1 cellular context compared by ENCODE assay signal in the genomic region with DNA sequence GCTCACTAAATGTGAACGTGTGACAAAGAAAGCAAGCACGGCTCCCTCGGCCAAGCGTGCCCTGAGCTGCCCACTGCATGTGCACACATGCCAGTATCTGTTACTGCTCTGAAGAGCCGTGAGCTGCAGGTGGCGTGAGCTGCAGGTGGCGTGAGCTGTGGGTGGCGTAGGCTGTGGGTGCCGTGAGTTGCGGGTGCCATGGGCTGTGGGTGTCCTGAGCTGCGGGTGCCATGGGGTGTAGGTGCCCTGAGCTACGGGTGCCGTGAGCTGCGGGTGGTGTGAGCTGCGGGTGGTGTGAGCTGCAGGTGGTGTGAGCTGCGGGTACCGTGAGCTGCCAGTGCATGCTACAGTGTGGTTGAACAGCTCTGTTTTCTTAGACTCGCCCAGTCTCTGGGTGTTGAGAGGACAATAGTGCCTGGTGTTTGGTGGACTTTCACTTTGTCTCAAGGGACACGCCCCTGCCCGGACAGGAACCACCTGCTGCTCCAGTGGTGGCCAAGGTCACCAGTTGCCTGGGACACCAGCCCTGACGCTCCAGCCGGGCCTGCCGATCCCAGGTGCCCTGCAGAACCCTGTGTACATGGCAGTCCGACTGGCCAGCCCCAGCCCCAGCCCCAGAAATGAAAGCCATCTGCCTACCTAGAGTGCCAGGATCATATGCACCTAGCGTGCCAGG.
TF ChIP-seq lines count a peak whose summit lies in the region.

No MANE protein-coding gene starts in this region.

TF ChIP-seq in HepG2, 621 proteins besides CTCF, POLR2A, EP300 and RAD21 (continued from another document and continues in another):
- TF ChIP-seq, protein P1, sequence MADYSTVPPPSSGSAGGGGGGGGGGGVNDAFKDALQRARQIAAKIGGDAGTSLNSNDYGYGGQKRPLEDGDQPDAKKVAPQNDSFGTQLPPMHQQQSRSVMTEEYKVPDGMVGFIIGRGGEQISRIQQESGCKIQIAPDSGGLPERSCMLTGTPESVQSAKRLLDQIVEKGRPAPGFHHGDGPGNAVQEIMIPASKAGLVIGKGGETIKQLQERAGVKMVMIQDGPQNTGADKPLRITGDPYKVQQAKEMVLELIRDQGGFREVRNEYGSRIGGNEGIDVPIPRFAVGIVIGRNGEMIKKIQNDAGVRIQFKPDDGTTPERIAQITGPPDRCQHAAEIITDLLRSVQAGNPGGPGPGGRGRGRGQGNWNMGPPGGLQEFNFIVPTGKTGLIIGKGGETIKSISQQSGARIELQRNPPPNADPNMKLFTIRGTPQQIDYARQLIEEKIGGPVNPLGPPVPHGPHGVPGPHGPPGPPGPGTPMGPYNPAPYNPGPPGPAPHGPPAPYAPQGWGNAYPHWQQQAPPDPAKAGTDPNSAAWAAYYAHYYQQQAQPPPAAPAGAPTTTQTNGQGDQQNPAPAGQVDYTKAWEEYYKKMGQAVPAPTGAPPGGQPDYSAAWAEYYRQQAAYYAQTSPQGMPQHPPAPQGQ (CRISPR knock-in tag; IDR thresholded peaks at IDR 0.05; ENCODE audit: borderline replicate concordance) = no peak
- TF ChIP-seq MYC (CRISPR knock-in tag; IDR thresholded peaks at IDR 0.05; ENCODE audit: borderline replicate concordance) (peak; percentile 32; the same call in 1 of the 2 replicates), ZNF839 (CRISPR knock-in tag; IDR thresholded peaks at IDR 0.05; ENCODE audit: borderline replicate concordance) (no peak), SRSF4 (IDR thresholded peaks at IDR 0.05; ENCODE audit: low read depth, low read length, poor library complexity, severe bottlenecking) (no peak), ZNF746 (CRISPR knock-in tag; IDR thresholded peaks at IDR 0.05) (no peak), ZNF383 (CRISPR knock-in tag; IDR thresholded peaks at IDR 0.05; ENCODE audit: borderline replicate concordance) (no peak), AHR (CRISPR knock-in tag; IDR thresholded peaks at IDR 0.05) (no peak; the same call in 1 of the 2 replicates), ISL2 (CRISPR knock-in tag; IDR thresholded peaks at IDR 0.05) (no peak), CREB1 (IDR thresholded peaks at IDR 0.05) (no peak), CREB1 (CRISPR knock-in tag; IDR thresholded peaks at IDR 0.05) (no peak), ZFP36L2 (CRISPR knock-in tag; IDR thresholded peaks at IDR 0.05) (no peak), ZNF605 (CRISPR knock-in tag; IDR thresholded peaks at IDR 0.05) (no peak), SETDB1 (CRISPR knock-in tag; IDR thresholded peaks at IDR 0.05; ENCODE audit: borderline replicate concordance) (no peak), RARG (CRISPR knock-in tag; IDR thresholded peaks at IDR 0.05; ENCODE audit: low read depth) (no peak), ZFP82 (CRISPR knock-in tag; IDR thresholded peaks at IDR 0.05; ENCODE audit: borderline replicate concordance) (no peak), TOPORS (CRISPR knock-in tag; IDR thresholded peaks at IDR 0.05) (no peak), EEA1 (CRISPR knock-in tag; IDR thresholded peaks at IDR 0.05; ENCODE audit: borderline replicate concordance) (no peak), IKZF1 (IDR thresholded peaks at IDR 0.05) (no peak), SP2 (CRISPR knock-in tag; IDR thresholded peaks at IDR 0.05) (no peak), ZNF10 (CRISPR knock-in tag; IDR thresholded peaks at IDR 0.05; ENCODE audit: borderline replicate concordance, low read depth) (no peak), ZNF160 (CRISPR knock-in tag; IDR thresholded peaks at IDR 0.05) (no peak), PHB2 (IDR thresholded peaks at IDR 0.05; ENCODE audit: partially characterized antibody) (no peak), ZNF333 (CRISPR knock-in tag; IDR thresholded peaks at IDR 0.05; ENCODE audit: borderline replicate concordance) (no peak), ARNT (IDR thresholded peaks at IDR 0.05) (no peak), ZNF337 (CRISPR knock-in tag; IDR thresholded peaks at IDR 0.05; ENCODE audit: borderline replicate concordance, low read depth) (no peak), ZNF558 (CRISPR knock-in tag; IDR thresholded peaks at IDR 0.05; ENCODE audit: borderline replicate concordance) (no peak), DNMT3B (CRISPR knock-in tag; conservative IDR thresholded peaks at IDR 0.05) (no peak), SIN3A (IDR thresholded peaks at IDR 0.05; ENCODE audit: borderline replicate concordance, low read depth, low read length) (peak; percentile 90; the same call in 1 of the 2 replicates), ZNF567 (CRISPR knock-in tag; IDR thresholded peaks at IDR 0.05; ENCODE audit: borderline replicate concordance) (no peak), NCOA1 (CRISPR knock-in tag; IDR thresholded peaks at IDR 0.05) (no peak), FOSL2 (CRISPR knock-in tag; IDR thresholded peaks at IDR 0.05) (0 out of 2 replicates have a peak, but pooled peaks have one; percentile 7), ZNF44 (CRISPR knock-in tag; IDR thresholded peaks at IDR 0.05) (no peak)
- TF ChIP-seq, protein P2, sequence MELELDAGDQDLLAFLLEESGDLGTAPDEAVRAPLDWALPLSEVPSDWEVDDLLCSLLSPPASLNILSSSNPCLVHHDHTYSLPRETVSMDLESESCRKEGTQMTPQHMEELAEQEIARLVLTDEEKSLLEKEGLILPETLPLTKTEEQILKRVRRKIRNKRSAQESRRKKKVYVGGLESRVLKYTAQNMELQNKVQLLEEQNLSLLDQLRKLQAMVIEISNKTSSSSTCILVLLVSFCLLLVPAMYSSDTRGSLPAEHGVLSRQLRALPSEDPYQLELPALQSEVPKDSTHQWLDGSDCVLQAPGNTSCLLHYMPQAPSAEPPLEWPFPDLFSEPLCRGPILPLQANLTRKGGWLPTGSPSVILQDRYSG (CRISPR knock-in tag; IDR thresholded peaks at IDR 0.05) = no peak
- TF ChIP-seq, protein P3, sequence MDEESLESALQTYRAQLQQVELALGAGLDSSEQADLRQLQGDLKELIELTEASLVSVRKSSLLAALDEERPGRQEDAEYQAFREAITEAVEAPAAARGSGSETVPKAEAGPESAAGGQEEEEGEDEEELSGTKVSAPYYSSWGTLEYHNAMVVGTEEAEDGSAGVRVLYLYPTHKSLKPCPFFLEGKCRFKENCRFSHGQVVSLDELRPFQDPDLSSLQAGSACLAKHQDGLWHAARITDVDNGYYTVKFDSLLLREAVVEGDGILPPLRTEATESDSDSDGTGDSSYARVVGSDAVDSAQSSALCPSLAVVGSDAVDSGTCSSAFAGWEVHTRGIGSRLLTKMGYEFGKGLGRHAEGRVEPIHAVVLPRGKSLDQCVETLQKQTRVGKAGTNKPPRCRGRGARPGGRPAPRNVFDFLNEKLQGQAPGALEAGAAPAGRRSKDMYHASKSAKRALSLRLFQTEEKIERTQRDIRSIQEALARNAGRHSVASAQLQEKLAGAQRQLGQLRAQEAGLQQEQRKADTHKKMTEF (CRISPR knock-in tag; IDR thresholded peaks at IDR 0.05) = no peak
- TF ChIP-seq, protein P4, sequence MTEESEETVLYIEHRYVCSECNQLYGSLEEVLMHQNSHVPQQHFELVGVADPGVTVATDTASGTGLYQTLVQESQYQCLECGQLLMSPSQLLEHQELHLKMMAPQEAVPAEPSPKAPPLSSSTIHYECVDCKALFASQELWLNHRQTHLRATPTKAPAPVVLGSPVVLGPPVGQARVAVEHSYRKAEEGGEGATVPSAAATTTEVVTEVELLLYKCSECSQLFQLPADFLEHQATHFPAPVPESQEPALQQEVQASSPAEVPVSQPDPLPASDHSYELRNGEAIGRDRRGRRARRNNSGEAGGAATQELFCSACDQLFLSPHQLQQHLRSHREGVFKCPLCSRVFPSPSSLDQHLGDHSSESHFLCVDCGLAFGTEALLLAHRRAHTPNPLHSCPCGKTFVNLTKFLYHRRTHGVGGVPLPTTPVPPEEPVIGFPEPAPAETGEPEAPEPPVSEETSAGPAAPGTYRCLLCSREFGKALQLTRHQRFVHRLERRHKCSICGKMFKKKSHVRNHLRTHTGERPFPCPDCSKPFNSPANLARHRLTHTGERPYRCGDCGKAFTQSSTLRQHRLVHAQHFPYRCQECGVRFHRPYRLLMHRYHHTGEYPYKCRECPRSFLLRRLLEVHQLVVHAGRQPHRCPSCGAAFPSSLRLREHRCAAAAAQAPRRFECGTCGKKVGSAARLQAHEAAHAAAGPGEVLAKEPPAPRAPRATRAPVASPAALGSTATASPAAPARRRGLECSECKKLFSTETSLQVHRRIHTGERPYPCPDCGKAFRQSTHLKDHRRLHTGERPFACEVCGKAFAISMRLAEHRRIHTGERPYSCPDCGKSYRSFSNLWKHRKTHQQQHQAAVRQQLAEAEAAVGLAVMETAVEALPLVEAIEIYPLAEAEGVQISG (CRISPR knock-in tag; IDR thresholded peaks at IDR 0.05) = peak; percentile 58; the same call in 1 of the 2 replicates
- TF ChIP-seq, protein P5, sequence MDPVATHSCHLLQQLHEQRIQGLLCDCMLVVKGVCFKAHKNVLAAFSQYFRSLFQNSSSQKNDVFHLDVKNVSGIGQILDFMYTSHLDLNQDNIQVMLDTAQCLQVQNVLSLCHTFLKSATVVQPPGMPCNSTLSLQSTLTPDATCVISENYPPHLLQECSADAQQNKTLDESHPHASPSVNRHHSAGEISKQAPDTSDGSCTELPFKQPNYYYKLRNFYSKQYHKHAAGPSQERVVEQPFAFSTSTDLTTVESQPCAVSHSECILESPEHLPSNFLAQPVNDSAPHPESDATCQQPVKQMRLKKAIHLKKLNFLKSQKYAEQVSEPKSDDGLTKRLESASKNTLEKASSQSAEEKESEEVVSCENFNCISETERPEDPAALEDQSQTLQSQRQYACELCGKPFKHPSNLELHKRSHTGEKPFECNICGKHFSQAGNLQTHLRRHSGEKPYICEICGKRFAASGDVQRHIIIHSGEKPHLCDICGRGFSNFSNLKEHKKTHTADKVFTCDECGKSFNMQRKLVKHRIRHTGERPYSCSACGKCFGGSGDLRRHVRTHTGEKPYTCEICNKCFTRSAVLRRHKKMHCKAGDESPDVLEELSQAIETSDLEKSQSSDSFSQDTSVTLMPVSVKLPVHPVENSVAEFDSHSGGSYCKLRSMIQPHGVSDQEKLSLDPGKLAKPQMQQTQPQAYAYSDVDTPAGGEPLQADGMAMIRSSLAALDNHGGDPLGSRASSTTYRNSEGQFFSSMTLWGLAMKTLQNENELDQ (CRISPR knock-in tag; IDR thresholded peaks at IDR 0.05; ENCODE audit: borderline replicate concordance) = no peak
- TF ChIP-seq, protein P6, sequence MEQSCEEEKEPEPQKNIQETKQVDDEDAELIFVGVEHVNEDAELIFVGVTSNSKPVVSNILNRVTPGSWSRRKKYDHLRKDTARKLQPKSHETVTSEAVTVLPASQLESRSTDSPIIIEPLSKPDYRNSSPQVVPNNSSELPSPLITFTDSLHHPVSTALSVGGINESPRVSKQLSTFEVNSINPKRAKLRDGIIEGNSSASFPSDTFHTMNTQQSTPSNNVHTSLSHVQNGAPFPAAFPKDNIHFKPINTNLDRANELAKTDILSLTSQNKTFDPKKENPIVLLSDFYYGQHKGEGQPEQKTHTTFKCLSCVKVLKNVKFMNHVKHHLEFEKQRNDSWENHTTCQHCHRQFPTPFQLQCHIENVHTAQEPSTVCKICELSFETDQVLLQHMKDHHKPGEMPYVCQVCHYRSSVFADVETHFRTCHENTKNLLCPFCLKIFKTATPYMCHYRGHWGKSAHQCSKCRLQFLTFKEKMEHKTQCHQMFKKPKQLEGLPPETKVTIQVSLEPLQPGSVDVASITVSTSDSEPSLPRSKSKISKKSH (CRISPR knock-in tag; IDR thresholded peaks at IDR 0.05; ENCODE audit: borderline replicate concordance) = no peak; the same call in 1 of the 2 replicates
- TF ChIP-seq, protein P7, sequence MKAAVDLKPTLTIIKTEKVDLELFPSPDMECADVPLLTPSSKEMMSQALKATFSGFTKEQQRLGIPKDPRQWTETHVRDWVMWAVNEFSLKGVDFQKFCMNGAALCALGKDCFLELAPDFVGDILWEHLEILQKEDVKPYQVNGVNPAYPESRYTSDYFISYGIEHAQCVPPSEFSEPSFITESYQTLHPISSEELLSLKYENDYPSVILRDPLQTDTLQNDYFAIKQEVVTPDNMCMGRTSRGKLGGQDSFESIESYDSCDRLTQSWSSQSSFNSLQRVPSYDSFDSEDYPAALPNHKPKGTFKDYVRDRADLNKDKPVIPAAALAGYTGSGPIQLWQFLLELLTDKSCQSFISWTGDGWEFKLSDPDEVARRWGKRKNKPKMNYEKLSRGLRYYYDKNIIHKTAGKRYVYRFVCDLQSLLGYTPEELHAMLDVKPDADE (CRISPR knock-in tag; IDR thresholded peaks at IDR 0.05) = no peak
- TF ChIP-seq, protein P8, sequence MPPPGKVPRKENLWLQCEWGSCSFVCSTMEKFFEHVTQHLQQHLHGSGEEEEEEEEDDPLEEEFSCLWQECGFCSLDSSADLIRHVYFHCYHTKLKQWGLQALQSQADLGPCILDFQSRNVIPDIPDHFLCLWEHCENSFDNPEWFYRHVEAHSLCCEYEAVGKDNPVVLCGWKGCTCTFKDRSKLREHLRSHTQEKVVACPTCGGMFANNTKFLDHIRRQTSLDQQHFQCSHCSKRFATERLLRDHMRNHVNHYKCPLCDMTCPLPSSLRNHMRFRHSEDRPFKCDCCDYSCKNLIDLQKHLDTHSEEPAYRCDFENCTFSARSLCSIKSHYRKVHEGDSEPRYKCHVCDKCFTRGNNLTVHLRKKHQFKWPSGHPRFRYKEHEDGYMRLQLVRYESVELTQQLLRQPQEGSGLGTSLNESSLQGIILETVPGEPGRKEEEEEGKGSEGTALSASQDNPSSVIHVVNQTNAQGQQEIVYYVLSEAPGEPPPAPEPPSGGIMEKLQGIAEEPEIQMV (CRISPR knock-in tag; IDR thresholded peaks at IDR 0.05; ENCODE audit: low read depth) = 0 out of 2 replicates have a peak, but pooled peaks have one; percentile 37
- TF ChIP-seq, protein P9, sequence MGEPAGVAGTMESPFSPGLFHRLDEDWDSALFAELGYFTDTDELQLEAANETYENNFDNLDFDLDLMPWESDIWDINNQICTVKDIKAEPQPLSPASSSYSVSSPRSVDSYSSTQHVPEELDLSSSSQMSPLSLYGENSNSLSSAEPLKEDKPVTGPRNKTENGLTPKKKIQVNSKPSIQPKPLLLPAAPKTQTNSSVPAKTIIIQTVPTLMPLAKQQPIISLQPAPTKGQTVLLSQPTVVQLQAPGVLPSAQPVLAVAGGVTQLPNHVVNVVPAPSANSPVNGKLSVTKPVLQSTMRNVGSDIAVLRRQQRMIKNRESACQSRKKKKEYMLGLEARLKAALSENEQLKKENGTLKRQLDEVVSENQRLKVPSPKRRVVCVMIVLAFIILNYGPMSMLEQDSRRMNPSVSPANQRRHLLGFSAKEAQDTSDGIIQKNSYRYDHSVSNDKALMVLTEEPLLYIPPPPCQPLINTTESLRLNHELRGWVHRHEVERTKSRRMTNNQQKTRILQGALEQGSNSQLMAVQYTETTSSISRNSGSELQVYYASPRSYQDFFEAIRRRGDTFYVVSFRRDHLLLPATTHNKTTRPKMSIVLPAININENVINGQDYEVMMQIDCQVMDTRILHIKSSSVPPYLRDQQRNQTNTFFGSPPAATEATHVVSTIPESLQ (CRISPR knock-in tag; conservative IDR thresholded peaks at IDR 0.05) = no peak
